Comparison of ENCODE assay signal across 9 cellular contexts in genomic region chr20:21509597-21510331, GRCh38. TPM values are rescaled to one million over a fixed set of nuclear protein-coding genes. Genes with fewer than 3 reads are reported as not detected.
DNase-seq lines count a peak whose midpoint lies in the region; ATAC-seq and TF ChIP-seq lines count a peak whose summit lies in the region.
"Had no signal": no experiment of that assay in that cellular context is flagged by ENCODE, and none has a peak within 500 bp of the region (broad histone marks: within the 10 kb centered on the region; RNA-seq: fewer than 3 reads in every experiment).

No MANE protein-coding gene starts in this region.

- H3K4me1 Mint-ChIP-seq in IgD-negative memory B cell: peaks cover 8 to 25% (median 23%) of the 10 kb centered on the region in 3 donors

- H3K9me3 ChIP-seq in BLaER1 treated with 17β-estradiol and CSF1 and Interleukin-3, amounts not matched to agents 10 nM and 100 nM (replicated peaks in 1 of 11): peaks cover 24 to 62% (median 45%) of the 10 kb centered on the region in 11 experiments
- no peaks in the 10 kb centered on the region for H3K9me3 ChIP-seq in duodenal mucosa (ENCODE audit: control insufficient read depth in 1 of 2, low read length in 2 of 2)
- H3K9me3 ChIP-seq in neural cell (ENCODE audit: low read length): no peaks in the 10 kb centered on the region

- TF ChIP-seq RAD21 in neural cell (conservative IDR thresholded peaks at IDR 0.05): no peak

- no peaks in the 10 kb centered on the region for H3K9me3 Mint-ChIP-seq in IgD-negative memory B cell

- no peak overlapping the region for H3K27ac ChIP-seq in BLaER1 treated with 17β-estradiol and CSF1 and Interleukin-3, amounts not matched to agents 10 nM and 100 nM
- H3K27ac ChIP-seq in duodenal mucosa (ENCODE audit: low read depth, low read length) (no peak overlapping the region), neural cell (ENCODE audit: low read length) (no peak overlapping the region)

- ATAC-seq in GM18873 (IDR thresholded peaks at IDR 0.05; ENCODE audit: low FRiP score, unreplicated experiment): no peak
- ATAC-seq in GM21381 (IDR thresholded peaks at IDR 0.05; ENCODE audit: unreplicated experiment): no peak
- ATAC-seq: activated CD4-positive, CD25-positive, alpha-beta regulatory T cell treated with anti-CD3 and anti-CD28 coated beads, Interleukin-2, amount 50 U/mL, for 24 hours had no signal

- H3K36me3 ChIP-seq in BLaER1 treated with 17β-estradiol and CSF1 and Interleukin-3, amounts not matched to agents 10 nM and 100 nM: no peaks in the 10 kb centered on the region
- H3K36me3 ChIP-seq in duodenal mucosa (ENCODE audit: control insufficient read depth in 1 of 2, insufficient read depth in 2 of 2, low read length in 2 of 2) (no peaks in the 10 kb centered on the region), neural cell (ENCODE audit: insufficient read depth, low read length) (no peaks in the 10 kb centered on the region)

- peaks cover 99 to 100% (median 100%) of the 10 kb centered on the region in 11 experiments for H3K27me3 ChIP-seq in BLaER1 treated with 17β-estradiol and CSF1 and Interleukin-3, amounts not matched to agents 10 nM and 100 nM
- H3K27me3 ChIP-seq in duodenal mucosa (ENCODE audit: control insufficient read depth in 1 of 2, insufficient read depth in 2 of 2, low read length in 2 of 2): peaks cover 80 to 81% of the 10 kb centered on the region in 2 donors
- H3K27me3 ChIP-seq in neural cell (ENCODE audit: insufficient read depth, low read depth, low read length): peaks cover 99% of the 10 kb centered on the region

- no peaks in the 10 kb centered on the region for H3K36me3 Mint-ChIP-seq in IgD-negative memory B cell

- peak overlapping the region; percentile 42 to 68 (median 56) for H3K4me3 ChIP-seq in BLaER1 treated with 17β-estradiol and CSF1 and Interleukin-3, amounts not matched to agents 10 nM and 100 nM
- H3K4me3 ChIP-seq in duodenal mucosa (ENCODE audit: low read depth in 1 of 2, low read length in 2 of 2) (peak overlapping the region; percentile 50 to 53), neural cell (ENCODE audit: low read length) (no peak overlapping the region)

- H3K9ac ChIP-seq in BLaER1 treated with 17β-estradiol and CSF1 and Interleukin-3, amounts not matched to agents 10 nM and 100 nM: peak overlapping the region in 2 of 11 experiments; percentile 28 to 66; a peak in 3 of 22 replicates
- H3K9ac ChIP-seq in duodenal mucosa (ENCODE audit: low read depth in 1 of 2, low read length in 2 of 2) (no peak overlapping the region), neural cell (ENCODE audit: low read length) (no peak overlapping the region)

- no peak overlapping the region for H2AFZ ChIP-seq in neural cell (ENCODE audit: low read depth, low read length)

- H3K79me2 ChIP-seq in neural cell (replicated peaks; ENCODE audit: insufficient read depth, low read length): no peaks in the 10 kb centered on the region

- H3K27me3 Mint-ChIP-seq in IgD-negative memory B cell: peaks cover 61% of the 10 kb centered on the region

- no peaks in the 10 kb centered on the region for H3F3A ChIP-seq in neural cell (ENCODE audit: insufficient read depth, low read length, poor library complexity, severe bottlenecking)

- TF ChIP-seq EP300 in neural cell (conservative IDR thresholded peaks at IDR 0.05; ENCODE audit: poor library complexity, severe bottlenecking): no peak

- H3K4me3 Mint-ChIP-seq in IgD-negative memory B cell: peak overlapping the region; percentile 17 to 91 (median 50)

- H3K4me1 ChIP-seq in BLaER1 treated with 17β-estradiol and CSF1 and Interleukin-3, amounts not matched to agents 10 nM and 100 nM: peaks cover 18 to 62% (median 30%) of the 10 kb centered on the region in 10 experiments; a peak in 19 of 20 replicates
- peaks cover 8 to 26% of the 10 kb centered on the region in 2 donors for H3K4me1 ChIP-seq in duodenal mucosa (ENCODE audit: control insufficient read depth in 1 of 2, insufficient read depth in 2 of 2, low read length in 2 of 2)

- H3K4me2 ChIP-seq in BLaER1 treated with 17β-estradiol and CSF1 and Interleukin-3, amounts not matched to agents 10 nM and 100 nM: peak overlapping the region; percentile 75 to 90 (median 85)
- no peak overlapping the region for H3K4me2 ChIP-seq in neural cell (ENCODE audit: low read length)

- peaks cover 0 to 80% (median 52%) of the 10 kb centered on the region in 11 experiments; a peak in 16 of 22 replicates for H4K20me1 ChIP-seq in BLaER1 treated with 17β-estradiol and CSF1 and Interleukin-3, amounts not matched to agents 10 nM and 100 nM
- no peaks in the 10 kb centered on the region for H4K20me1 ChIP-seq in neural cell (ENCODE audit: insufficient read depth)

- no peaks in the 10 kb centered on the region for H3K9me2 ChIP-seq in neural cell (ENCODE audit: insufficient read depth, low read length)

- DNase-seq in NCI-H2107 treated with DMSO at 0.1 percent for 48 hours (lab: John Stamatoyannopoulos, UW; ENCODE audit: unreplicated experiment) (no peak), NCI-H2029 (lab: John Stamatoyannopoulos, UW) (no peak)

- peak overlapping the region; percentile 10 to 87 (median 87) for H3K27ac Mint-ChIP-seq in IgD-negative memory B cell

- peak; percentile 25 for TF ChIP-seq CTCF in neural cell (IDR thresholded peaks at IDR 0.05; ENCODE audit: poor library complexity, severe bottlenecking)

TF ChIP-seq in neural cell, 6 proteins besides CTCF, POLR2A, EP300 and RAD21:
- TF ChIP-seq EZH2 (IDR thresholded peaks at IDR 0.05; ENCODE audit: borderline replicate concordance, insufficient read depth, low read length, poor library complexity, severe bottlenecking): no peak
- no peak for TF ChIP-seq REST (IDR thresholded peaks at IDR 0.05; ENCODE audit: borderline replicate concordance)
- no peak for TF ChIP-seq POLR2AphosphoS5 (IDR thresholded peaks at IDR 0.05)
- no peak for TF ChIP-seq SMC3 (conservative IDR thresholded peaks at IDR 0.05; ENCODE audit: poor library complexity)
- no peak for TF ChIP-seq MXI1 (conservative IDR thresholded peaks at IDR 0.05; ENCODE audit: poor library complexity, severe bottlenecking)
- TF ChIP-seq TAF1 (IDR thresholded peaks at IDR 0.05; ENCODE audit: low read depth): no peak

RNA-seq across cellular contexts. Expression of gene NKX2-2, which starts 4.1 kb away (rescaled TPM):
- polyA plus RNA-seq in IgD-negative memory B cell (not detected), neural cell (not detected in 2 replicates)
- not detected in 2 replicates for polyA minus RNA-seq in neural cell
